ENCODE assay signal across 1 cellular context in the genomic region with DNA sequence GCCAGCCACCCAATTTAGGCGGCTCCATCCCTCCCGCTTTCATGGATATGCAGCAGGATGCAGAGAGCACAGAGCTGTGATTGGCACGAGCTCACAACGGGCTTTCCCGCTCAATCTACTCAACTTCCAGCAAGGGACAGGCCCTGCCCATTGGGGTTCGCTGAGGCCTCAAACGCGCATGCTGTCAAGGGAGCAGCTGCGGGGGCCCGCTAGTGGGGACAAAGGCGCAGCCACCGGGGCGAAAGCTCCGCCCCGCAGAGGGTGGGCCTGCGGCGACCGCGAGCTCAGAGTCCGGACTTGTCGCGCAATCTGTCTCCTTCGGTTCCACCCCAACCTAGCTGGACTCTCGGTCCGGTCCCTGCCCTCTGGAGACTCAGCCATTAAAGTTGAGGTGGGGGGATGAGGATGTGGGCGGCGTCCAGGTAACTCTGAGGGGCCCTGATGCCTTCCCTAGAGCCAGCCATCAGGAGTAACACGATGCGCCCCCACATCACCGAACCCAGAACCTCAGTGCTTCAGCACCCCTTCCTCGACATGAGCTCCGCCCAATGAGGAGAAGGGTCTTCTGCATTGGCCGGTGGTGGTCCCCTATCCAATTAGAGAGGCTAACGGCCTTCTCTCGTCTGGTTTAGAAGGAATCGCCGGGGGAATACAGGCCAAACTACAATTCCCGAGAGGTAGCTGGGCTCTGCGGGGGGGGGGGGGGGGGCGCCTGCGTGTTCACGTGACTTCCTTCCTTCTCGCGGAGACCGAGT.
TF ChIP-seq lines count a peak whose summit lies in the region.

No MANE protein-coding gene starts in this region.

TF ChIP-seq in GM12878, 131 proteins besides CTCF, POLR2A, EP300 and RAD21 (continued from another document and continues in another):
- TF ChIP-seq, protein P1, sequence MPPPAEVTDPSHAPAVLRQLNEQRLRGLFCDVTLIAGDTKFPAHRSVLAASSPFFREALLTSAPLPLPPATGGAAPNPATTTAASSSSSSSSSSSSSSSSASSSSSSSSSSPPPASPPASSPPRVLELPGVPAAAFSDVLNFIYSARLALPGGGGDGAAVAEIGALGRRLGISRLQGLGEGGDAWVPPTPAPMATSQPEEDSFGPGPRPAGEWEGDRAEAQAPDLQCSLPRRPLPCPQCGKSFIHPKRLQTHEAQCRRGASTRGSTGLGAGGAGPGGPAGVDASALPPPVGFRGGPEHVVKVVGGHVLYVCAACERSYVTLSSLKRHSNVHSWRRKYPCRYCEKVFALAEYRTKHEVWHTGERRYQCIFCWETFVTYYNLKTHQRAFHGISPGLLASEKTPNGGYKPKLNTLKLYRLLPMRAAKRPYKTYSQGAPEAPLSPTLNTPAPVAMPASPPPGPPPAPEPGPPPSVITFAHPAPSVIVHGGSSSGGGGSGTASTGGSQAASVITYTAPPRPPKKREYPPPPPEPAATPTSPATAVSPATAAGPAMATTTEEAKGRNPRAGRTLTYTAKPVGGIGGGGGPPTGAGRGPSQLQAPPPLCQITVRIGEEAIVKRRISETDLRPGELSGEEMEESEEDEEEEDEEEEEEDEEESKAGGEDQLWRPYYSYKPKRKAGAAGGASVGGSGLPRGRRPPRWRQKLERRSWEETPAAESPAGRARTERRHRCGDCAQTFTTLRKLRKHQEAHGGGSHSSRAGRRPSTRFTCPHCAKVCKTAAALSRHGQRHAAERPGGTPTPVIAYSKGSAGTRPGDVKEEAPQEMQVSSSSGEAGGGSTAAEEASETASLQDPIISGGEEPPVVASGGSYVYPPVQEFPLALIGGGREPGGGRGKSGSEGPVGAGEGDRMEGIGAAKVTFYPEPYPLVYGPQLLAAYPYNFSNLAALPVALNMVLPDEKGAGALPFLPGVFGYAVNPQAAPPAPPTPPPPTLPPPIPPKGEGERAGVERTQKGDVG (CRISPR knock-in tag; IDR thresholded peaks at IDR 0.05), result no peak
- TF ChIP-seq STAT1 (conservative IDR thresholded peaks at IDR 0.05) (no peak), BMI1 (IDR thresholded peaks at IDR 0.05; ENCODE audit: borderline replicate concordance) (no peak), HDAC2 (IDR thresholded peaks at IDR 0.05) (no peak), NFYA (IDR thresholded peaks at IDR 0.05; ENCODE audit: borderline replicate concordance, low read depth, low read length) (no peak), HCFC1 (IDR thresholded peaks at IDR 0.05; ENCODE audit: low read length) (peak; percentile 77), PAX8 (IDR thresholded peaks at IDR 0.05) (no peak), CREB1 (IDR thresholded peaks at IDR 0.05; ENCODE audit: low read depth) (peak; percentile 63), NKRF (conservative IDR thresholded peaks at IDR 0.05) (no peak; the same call in 1 of the 2 replicates), TCF3 (IDR thresholded peaks at IDR 0.05; ENCODE audit: borderline replicate concordance, insufficient read depth, low read depth, low read length) (0 out of 2 replicates have a peak, but pooled peaks have one; percentile 72), ZBTB40 (IDR thresholded peaks at IDR 0.05; ENCODE audit: borderline replicate concordance) (no peak), RUNX3 (IDR thresholded peaks at IDR 0.05; ENCODE audit: low read length) (peak; percentile 77), TCF7 (IDR thresholded peaks at IDR 0.05; ENCODE audit: borderline replicate concordance) (no peak), GATAD2B (conservative IDR thresholded peaks at IDR 0.05; ENCODE audit: low read depth) (peak; percentile 67; the same call in 1 of the 2 replicates), USF2 (IDR thresholded peaks at IDR 0.05; ENCODE audit: borderline replicate concordance, low read depth, low read length) (no peak; the same call in 1 of the 2 replicates), POU2F2 (IDR thresholded peaks at IDR 0.05; ENCODE audit: borderline replicate concordance, low read depth, low read length) (peak; percentile 63; the same call in 1 of the 3 replicates), PML (IDR thresholded peaks at IDR 0.05; ENCODE audit: low read length) (peak; percentile 77; the same call in 1 of the 2 replicates), SIN3A (IDR thresholded peaks at IDR 0.05; ENCODE audit: low read depth, low read length) (peak; percentile 39; the same call in 1 of the 2 replicates), SMAD1 (IDR thresholded peaks at IDR 0.05; ENCODE audit: low read depth, partially characterized antibody) (peak; percentile 70), CBX5 (IDR thresholded peaks at IDR 0.05; ENCODE audit: low read depth) (0 out of 2 replicates have a peak, but pooled peaks have one; percentile 25), MTA3 (IDR thresholded peaks at IDR 0.05; ENCODE audit: borderline replicate concordance, low read length) (no peak), REST (IDR thresholded peaks at IDR 0.05; ENCODE audit: low read depth, low read length) (no peak)
- TF ChIP-seq, protein P2, sequence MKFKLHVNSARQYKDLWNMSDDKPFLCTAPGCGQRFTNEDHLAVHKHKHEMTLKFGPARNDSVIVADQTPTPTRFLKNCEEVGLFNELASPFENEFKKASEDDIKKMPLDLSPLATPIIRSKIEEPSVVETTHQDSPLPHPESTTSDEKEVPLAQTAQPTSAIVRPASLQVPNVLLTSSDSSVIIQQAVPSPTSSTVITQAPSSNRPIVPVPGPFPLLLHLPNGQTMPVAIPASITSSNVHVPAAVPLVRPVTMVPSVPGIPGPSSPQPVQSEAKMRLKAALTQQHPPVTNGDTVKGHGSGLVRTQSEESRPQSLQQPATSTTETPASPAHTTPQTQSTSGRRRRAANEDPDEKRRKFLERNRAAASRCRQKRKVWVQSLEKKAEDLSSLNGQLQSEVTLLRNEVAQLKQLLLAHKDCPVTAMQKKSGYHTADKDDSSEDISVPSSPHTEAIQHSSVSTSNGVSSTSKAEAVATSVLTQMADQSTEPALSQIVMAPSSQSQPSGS (IDR thresholded peaks at IDR 0.05; ENCODE audit: low read length), result no peak
- TF ChIP-seq, protein P3, sequence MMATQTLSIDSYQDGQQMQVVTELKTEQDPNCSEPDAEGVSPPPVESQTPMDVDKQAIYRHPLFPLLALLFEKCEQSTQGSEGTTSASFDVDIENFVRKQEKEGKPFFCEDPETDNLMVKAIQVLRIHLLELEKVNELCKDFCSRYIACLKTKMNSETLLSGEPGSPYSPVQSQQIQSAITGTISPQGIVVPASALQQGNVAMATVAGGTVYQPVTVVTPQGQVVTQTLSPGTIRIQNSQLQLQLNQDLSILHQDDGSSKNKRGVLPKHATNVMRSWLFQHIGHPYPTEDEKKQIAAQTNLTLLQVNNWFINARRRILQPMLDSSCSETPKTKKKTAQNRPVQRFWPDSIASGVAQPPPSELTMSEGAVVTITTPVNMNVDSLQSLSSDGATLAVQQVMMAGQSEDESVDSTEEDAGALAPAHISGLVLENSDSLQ (IDR thresholded peaks at IDR 0.05), result peak; percentile 85
- TF ChIP-seq, protein P4, sequence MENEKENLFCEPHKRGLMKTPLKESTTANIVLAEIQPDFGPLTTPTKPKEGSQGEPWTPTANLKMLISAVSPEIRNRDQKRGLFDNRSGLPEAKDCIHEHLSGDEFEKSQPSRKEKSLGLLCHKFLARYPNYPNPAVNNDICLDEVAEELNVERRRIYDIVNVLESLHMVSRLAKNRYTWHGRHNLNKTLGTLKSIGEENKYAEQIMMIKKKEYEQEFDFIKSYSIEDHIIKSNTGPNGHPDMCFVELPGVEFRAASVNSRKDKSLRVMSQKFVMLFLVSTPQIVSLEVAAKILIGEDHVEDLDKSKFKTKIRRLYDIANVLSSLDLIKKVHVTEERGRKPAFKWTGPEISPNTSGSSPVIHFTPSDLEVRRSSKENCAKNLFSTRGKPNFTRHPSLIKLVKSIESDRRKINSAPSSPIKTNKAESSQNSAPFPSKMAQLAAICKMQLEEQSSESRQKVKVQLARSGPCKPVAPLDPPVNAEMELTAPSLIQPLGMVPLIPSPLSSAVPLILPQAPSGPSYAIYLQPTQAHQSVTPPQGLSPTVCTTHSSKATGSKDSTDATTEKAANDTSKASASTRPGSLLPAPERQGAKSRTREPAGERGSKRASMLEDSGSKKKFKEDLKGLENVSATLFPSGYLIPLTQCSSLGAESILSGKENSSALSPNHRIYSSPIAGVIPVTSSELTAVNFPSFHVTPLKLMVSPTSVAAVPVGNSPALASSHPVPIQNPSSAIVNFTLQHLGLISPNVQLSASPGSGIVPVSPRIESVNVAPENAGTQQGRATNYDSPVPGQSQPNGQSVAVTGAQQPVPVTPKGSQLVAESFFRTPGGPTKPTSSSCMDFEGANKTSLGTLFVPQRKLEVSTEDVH (IDR thresholded peaks at IDR 0.05; ENCODE audit: low read depth, partially characterized antibody), result no peak
